Comparison of ENCODE assay signal across 37 cellular contexts in genomic region chr1:112911506-112911905, GRCh38.
"Had no signal": no experiment of that assay in that cellular context is flagged by ENCODE, and none has a peak within 500 bp of the region (broad histone marks: within the 10 kb centered on the region; RNA-seq: fewer than 3 reads in every experiment).

No MANE protein-coding gene starts in this region.

- H3K36me3 ChIP-seq: adrenal gland, pancreas, prostate gland, thyroid gland, upper lobe of right lung had no signal

- H3K9me3 ChIP-seq: adrenal gland, ascending aorta, esophagus muscularis mucosa, heart left ventricle, pancreas, prostate gland, sigmoid colon, stomach, thyroid gland, upper lobe of right lung had no signal

- H3K27me3 ChIP-seq: adrenal gland, ascending aorta, esophagus muscularis mucosa, foreskin keratinocyte, heart left ventricle, pancreas, sigmoid colon, stomach, thyroid gland, upper lobe of right lung had no signal

- H3K27me3 Mint-ChIP-seq: activated naive CD8-positive, alpha-beta T cell treated with anti-CD3 and anti-CD28 coated beads for 36 hours; brain; naive thymus-derived CD4-positive, alpha-beta T cell had no signal

- H3K27ac Mint-ChIP-seq: activated naive CD4-positive, alpha-beta T cell treated with anti-CD3 and anti-CD28 coated beads for 36 hours; activated naive CD8-positive, alpha-beta T cell treated with anti-CD3 and anti-CD28 coated beads for 36 hours; activated T-helper 1 cell treated with anti-CD3 and anti-CD28 coated beads, Interleukin-12 subunit alpha, Interleukin-12 subunit beta, Interleukin-2, Interleukin-4 antibody, amounts not matched to agents 30 ng/mL and 10 ng/mL and 1 ng/mL, durations not matched to agents 14 hours and 24 hours and 36 hours; immature natural killer cell; mesothelial cell of epicardium; stimulated activated effector memory CD8-positive, alpha-beta T cell treated with anti-CD3 and anti-CD28 coated beads, Interleukin-12 subunit alpha, Interleukin-12 subunit beta, amount 100 ng/mL, for 72 hours; T-helper 1 cell treated with Interleukin-12 subunit alpha and Interleukin-12 subunit beta and Interleukin-4 antibody, amounts not matched to agents 30 μg/mL and 1 μg/mL, for 36 hours had no signal

- H3K27ac ChIP-seq: adrenal gland, ascending aorta, esophagus muscularis mucosa, foreskin keratinocyte, heart left ventricle, pancreas, prostate gland, sigmoid colon, stomach, thyroid gland, upper lobe of right lung, VCaP had no signal

- H3K4me1 ChIP-seq: adrenal gland, ascending aorta, esophagus muscularis mucosa, pancreas, prostate gland, thyroid gland, upper lobe of right lung had no signal

- H3K4me3 Mint-ChIP-seq: activated naive CD4-positive, alpha-beta T cell treated with anti-CD3 and anti-CD28 coated beads for 36 hours; activated naive CD8-positive, alpha-beta T cell treated with anti-CD3 and anti-CD28 coated beads for 36 hours; activated T-helper 1 cell treated with anti-CD3 and anti-CD28 coated beads, Interleukin-12 subunit alpha, Interleukin-12 subunit beta, Interleukin-2, Interleukin-4 antibody, amounts not matched to agents 30 ng/mL and 10 ng/mL and 1 ng/mL, durations not matched to agents 14 hours and 24 hours and 36 hours; brain; immature natural killer cell; mesothelial cell of epicardium; naive thymus-derived CD4-positive, alpha-beta T cell; stimulated activated effector memory CD8-positive, alpha-beta T cell treated with anti-CD3 and anti-CD28 coated beads, Interleukin-12 subunit alpha, Interleukin-12 subunit beta, amount 100 ng/mL, for 72 hours; T-helper 1 cell treated with Interleukin-12 subunit alpha and Interleukin-12 subunit beta and Interleukin-4 antibody, amounts not matched to agents 30 μg/mL and 1 μg/mL, for 36 hours had no signal

- H3K4me3 ChIP-seq: adrenal gland, ascending aorta, esophagus muscularis mucosa, heart left ventricle, pancreas, prostate gland, sigmoid colon, stomach, thyroid gland, upper lobe of right lung had no signal

- H3K9me3 Mint-ChIP-seq: activated naive CD4-positive, alpha-beta T cell treated with anti-CD3 and anti-CD28 coated beads for 36 hours; activated naive CD8-positive, alpha-beta T cell treated with anti-CD3 and anti-CD28 coated beads for 36 hours; activated T-helper 1 cell treated with anti-CD3 and anti-CD28 coated beads, Interleukin-12 subunit alpha, Interleukin-12 subunit beta, Interleukin-2, Interleukin-4 antibody, amounts not matched to agents 30 ng/mL and 10 ng/mL and 1 ng/mL, durations not matched to agents 14 hours and 24 hours and 36 hours; brain; immature natural killer cell; naive thymus-derived CD4-positive, alpha-beta T cell; stimulated activated effector memory CD8-positive, alpha-beta T cell treated with anti-CD3 and anti-CD28 coated beads, Interleukin-12 subunit alpha, Interleukin-12 subunit beta, amount 100 ng/mL, for 72 hours; T-helper 1 cell treated with Interleukin-12 subunit alpha and Interleukin-12 subunit beta and Interleukin-4 antibody, amounts not matched to agents 30 μg/mL and 1 μg/mL, for 36 hours had no signal

- ATAC-seq: activated CD4-positive, CD25-positive, alpha-beta regulatory T cell treated with anti-CD3 and anti-CD28 coated beads, Interleukin-2, amount 50 U/mL, for 24 hours; foreskin keratinocyte; heart left ventricle; naive thymus-derived CD4-positive, alpha-beta T cell; pancreas; stimulated activated effector memory CD8-positive, alpha-beta T cell treated with anti-CD3 and anti-CD28 coated beads, Interleukin-12 subunit alpha, Interleukin-12 subunit beta, amount 100 ng/mL, for 72 hours; upper lobe of right lung had no signal

- DNase-seq: activated CD4-positive, alpha-beta T cell treated with anti-CD3 and anti-CD28 coated beads for 48 hours; activated CD4-positive, alpha-beta T cell treated with anti-CD3 and anti-CD28 coated beads, Interleukin-2, amount 50 U/mL, for 48 hours; activated CD8-positive, alpha-beta memory T cell treated with anti-CD3 and anti-CD28 coated beads for 24 hours; activated effector memory CD4-positive, alpha-beta T cell treated with anti-CD3 and anti-CD28 coated beads, Interleukin-2, amount 50 U/mL, for 16 hours; activated naive CD4-positive, alpha-beta T cell treated with anti-CD3 and anti-CD28 coated beads for 36 hours; activated naive CD8-positive, alpha-beta T cell treated with anti-CD3 and anti-CD28 coated beads for 36 hours; adrenal gland; caudate nucleus; cortex of kidney; foreskin keratinocyte; heart left ventricle; hypothalamus; immature natural killer cell; kidney; left colon; mammary epithelial cell; naive thymus-derived CD4-positive, alpha-beta T cell; nucleus accumbens; pancreas; retina; sigmoid colon; small intestine; stimulated activated CD4-positive, alpha-beta T cell treated with anti-CD3 and anti-CD28 coated beads, Interleukin-4, amount 100 ng/mL, for 24 hours; stomach; T-helper 9 cell; thyroid gland; upper lobe of right lung had no signal

- H3K4me1 Mint-ChIP-seq: activated naive CD8-positive, alpha-beta T cell treated with anti-CD3 and anti-CD28 coated beads for 36 hours; immature natural killer cell; mesothelial cell of epicardium had no signal
